ENCODE assay signal across 1 cellular context in the genomic region with DNA sequence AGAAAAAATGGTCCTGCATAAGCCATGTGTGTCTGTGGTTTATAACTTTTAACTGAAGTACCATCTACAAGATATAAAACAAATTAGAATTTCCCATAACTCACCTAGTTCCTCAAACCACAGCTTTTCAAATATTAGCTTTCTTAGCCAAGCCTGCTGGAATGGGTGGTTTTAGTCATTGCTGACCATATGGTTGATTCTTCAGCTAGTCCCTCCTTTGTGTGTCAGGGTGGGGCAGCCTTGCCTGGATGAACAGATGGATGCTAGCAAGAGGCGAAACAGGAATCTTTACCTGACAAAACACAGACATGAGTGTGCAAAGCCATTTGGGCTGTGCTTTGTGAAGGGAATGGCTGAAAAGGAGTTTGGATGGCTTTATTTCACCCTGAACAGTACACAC.
TF ChIP-seq lines count a peak whose summit lies in the region.

No MANE protein-coding gene starts in this region.

TF ChIP-seq in SK-N-SH treated with all-trans-retinoic acid at 6 μM for 48 hours, 23 proteins besides CTCF, POLR2A, EP300 and RAD21 (continued from another document):
- TF ChIP-seq TCF4 (CRISPR knock-in tag; IDR thresholded peaks at IDR 0.05; ENCODE audit: borderline replicate concordance) (no peak), ZFP3 (CRISPR knock-in tag; IDR thresholded peaks at IDR 0.05) (no peak), CREB5 (CRISPR knock-in tag; IDR thresholded peaks at IDR 0.05; ENCODE audit: low read depth) (no peak), CSDC2 (CRISPR knock-in tag; IDR thresholded peaks at IDR 0.05) (no peak), PATZ1 (CRISPR knock-in tag; IDR thresholded peaks at IDR 0.05; ENCODE audit: borderline replicate concordance) (no peak), ZNF70 (CRISPR knock-in tag; IDR thresholded peaks at IDR 0.05) (no peak), OSR1 (CRISPR knock-in tag; IDR thresholded peaks at IDR 0.05) (no peak), ISL1 (CRISPR knock-in tag; IDR thresholded peaks at IDR 0.05) (no peak), ZNF8 (CRISPR knock-in tag; IDR thresholded peaks at IDR 0.05) (no peak), SNAI2 (CRISPR knock-in tag; IDR thresholded peaks at IDR 0.05) (no peak)
- TF ChIP-seq, protein P1, sequence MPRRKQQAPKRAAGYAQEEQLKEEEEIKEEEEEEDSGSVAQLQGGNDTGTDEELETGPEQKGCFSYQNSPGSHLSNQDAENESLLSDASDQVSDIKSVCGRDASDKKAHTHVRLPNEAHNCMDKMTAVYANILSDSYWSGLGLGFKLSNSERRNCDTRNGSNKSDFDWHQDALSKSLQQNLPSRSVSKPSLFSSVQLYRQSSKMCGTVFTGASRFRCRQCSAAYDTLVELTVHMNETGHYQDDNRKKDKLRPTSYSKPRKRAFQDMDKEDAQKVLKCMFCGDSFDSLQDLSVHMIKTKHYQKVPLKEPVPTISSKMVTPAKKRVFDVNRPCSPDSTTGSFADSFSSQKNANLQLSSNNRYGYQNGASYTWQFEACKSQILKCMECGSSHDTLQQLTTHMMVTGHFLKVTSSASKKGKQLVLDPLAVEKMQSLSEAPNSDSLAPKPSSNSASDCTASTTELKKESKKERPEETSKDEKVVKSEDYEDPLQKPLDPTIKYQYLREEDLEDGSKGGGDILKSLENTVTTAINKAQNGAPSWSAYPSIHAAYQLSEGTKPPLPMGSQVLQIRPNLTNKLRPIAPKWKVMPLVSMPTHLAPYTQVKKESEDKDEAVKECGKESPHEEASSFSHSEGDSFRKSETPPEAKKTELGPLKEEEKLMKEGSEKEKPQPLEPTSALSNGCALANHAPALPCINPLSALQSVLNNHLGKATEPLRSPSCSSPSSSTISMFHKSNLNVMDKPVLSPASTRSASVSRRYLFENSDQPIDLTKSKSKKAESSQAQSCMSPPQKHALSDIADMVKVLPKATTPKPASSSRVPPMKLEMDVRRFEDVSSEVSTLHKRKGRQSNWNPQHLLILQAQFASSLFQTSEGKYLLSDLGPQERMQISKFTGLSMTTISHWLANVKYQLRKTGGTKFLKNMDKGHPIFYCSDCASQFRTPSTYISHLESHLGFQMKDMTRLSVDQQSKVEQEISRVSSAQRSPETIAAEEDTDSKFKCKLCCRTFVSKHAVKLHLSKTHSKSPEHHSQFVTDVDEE (CRISPR knock-in tag; IDR thresholded peaks at IDR 0.05): no peak
